ENCODE assay signal across 1 cellular context in genomic region chr2:74549685-74549971, GRCh38.
TF ChIP-seq lines count a peak whose summit lies in the region.

No MANE protein-coding gene starts in this region.

TF ChIP-seq in K562, 482 proteins besides CTCF, POLR2A, EP300 and RAD21:
- TF ChIP-seq TAF1 (IDR thresholded peaks at IDR 0.05; ENCODE audit: control insufficient read depth, extremely low read depth, insufficient read depth, low read length, severe bottlenecking) = no peak
- TF ChIP-seq ZNF263 (CRISPR knock-in tag; IDR thresholded peaks at IDR 0.05; ENCODE audit: borderline replicate concordance) = peak; percentile 90
- no peak for TF ChIP-seq THAP12 (CRISPR knock-in tag; IDR thresholded peaks at IDR 0.05)
- no peak for TF ChIP-seq TARDBP (IDR thresholded peaks at IDR 0.05)
- TF ChIP-seq ZBTB33 (CRISPR knock-in tag; IDR thresholded peaks at IDR 0.05) = peak; percentile 96
- no peak for TF ChIP-seq KAT2B (IDR thresholded peaks at IDR 0.05; ENCODE audit: low read depth, low read length)
- no peak for TF ChIP-seq PATZ1 (CRISPR knock-in tag; IDR thresholded peaks at IDR 0.05; ENCODE audit: borderline replicate concordance)
